Comparison of ENCODE assay signal across 1 cellular context in the genomic region with DNA sequence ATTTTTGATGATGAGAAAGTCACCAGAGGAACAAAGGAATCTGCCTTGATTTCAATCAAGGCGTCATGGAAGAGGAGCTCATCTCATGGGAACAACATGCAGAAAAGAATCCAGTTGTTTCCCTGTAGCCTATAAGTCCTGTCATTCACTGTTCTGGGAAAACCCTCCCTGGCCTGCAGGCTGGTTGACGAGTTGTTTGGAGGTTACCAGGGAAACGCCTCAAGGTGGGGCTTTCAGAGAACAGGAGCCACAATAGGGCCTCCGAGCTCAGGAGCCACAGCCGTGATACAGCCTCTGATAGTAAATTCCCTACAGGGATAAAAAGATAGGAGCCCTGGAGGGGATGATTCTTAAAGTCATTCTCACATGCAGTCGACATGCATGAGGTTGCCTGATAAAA.
TF ChIP-seq lines count a peak whose summit lies in the region.

No MANE protein-coding gene starts in this region.

TF ChIP-seq in IMR-90, 13 proteins besides CTCF, POLR2A, EP300 and RAD21:
- TF ChIP-seq RFX5 (IDR thresholded peaks at IDR 0.05; ENCODE audit: low read depth, low read length) = no peak
- no peak for TF ChIP-seq RCOR1 (IDR thresholded peaks at IDR 0.05; ENCODE audit: insufficient replicate concordance, low read length)
- TF ChIP-seq, protein P1, sequence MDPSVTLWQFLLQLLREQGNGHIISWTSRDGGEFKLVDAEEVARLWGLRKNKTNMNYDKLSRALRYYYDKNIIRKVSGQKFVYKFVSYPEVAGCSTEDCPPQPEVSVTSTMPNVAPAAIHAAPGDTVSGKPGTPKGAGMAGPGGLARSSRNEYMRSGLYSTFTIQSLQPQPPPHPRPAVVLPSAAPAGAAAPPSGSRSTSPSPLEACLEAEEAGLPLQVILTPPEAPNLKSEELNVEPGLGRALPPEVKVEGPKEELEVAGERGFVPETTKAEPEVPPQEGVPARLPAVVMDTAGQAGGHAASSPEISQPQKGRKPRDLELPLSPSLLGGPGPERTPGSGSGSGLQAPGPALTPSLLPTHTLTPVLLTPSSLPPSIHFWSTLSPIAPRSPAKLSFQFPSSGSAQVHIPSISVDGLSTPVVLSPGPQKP (IDR thresholded peaks at IDR 0.05; ENCODE audit: borderline replicate concordance, low read depth, low read length) = no peak
- TF ChIP-seq BHLHE40 (IDR thresholded peaks at IDR 0.05; ENCODE audit: low read depth, low read length) = no peak
